8 cellular contexts compared by ENCODE assay signal in genomic region chr17:50511058-50511457, GRCh38. TPM values are rescaled to one million over a fixed set of nuclear protein-coding genes. Genes with fewer than 3 reads are reported as not detected.
A peak's percentile ranks its signal among the peaks of the same experiment; 100 is the strongest.
DNase-seq lines count a peak whose midpoint lies in the region; ATAC-seq lines count a peak whose summit lies in the region.

No MANE protein-coding gene starts in this region.

- H2BK5ac ChIP-seq in mesendoderm (ENCODE audit: low read length): no peak overlapping the region

- H4K8ac ChIP-seq in mesendoderm (ENCODE audit: low read depth, low read length): no peak overlapping the region

- no peak overlapping the region for H4K5ac ChIP-seq in mesendoderm (ENCODE audit: low read length)

- H3K79me2 ChIP-seq in mesendoderm (ENCODE audit: control insufficient read depth, insufficient read depth, low read length): no peaks in the 10 kb centered on the region

- no peak overlapping the region for H2BK120ac ChIP-seq in mesendoderm (ENCODE audit: low read depth, low read length)

- H2BK15ac ChIP-seq in mesendoderm (replicated peaks; ENCODE audit: low read depth): no peak overlapping the region

- ATAC-seq in GM19023 (IDR thresholded peaks at IDR 0.05; ENCODE audit: unreplicated experiment): peak; percentile 79
- peak; percentile 75 for ATAC-seq in HG02852 (IDR thresholded peaks at IDR 0.05; ENCODE audit: unreplicated experiment)
- peak; percentile 86 to 88 for ATAC-seq in activated CD4-positive, CD25-positive, alpha-beta regulatory T cell treated with anti-CD3 and anti-CD28 coated beads, Interleukin-2, amount 50 U/mL, for 24 hours

- H3K9ac ChIP-seq in mesendoderm (ENCODE audit: low read length): no peak overlapping the region

- H3K27ac ChIP-seq in mesendoderm (ENCODE audit: low read depth, low read length): no peak overlapping the region

- DNase-seq in mesendoderm (peak; percentile 35), NCI-H1105 (lab: John Stamatoyannopoulos, UW) (no peak), DMS153 treated with DMSO at 0.1 percent for 48 hours (lab: John Stamatoyannopoulos, UW; ENCODE audit: unreplicated experiment) (no peak), hippocampal formation (lab: John Stamatoyannopoulos, UW) (no peak), RPMI8226 (no peak)

- H3K56ac ChIP-seq in mesendoderm (ENCODE audit: low read length): no peak overlapping the region

- no peak overlapping the region for H3K4me3 ChIP-seq in mesendoderm (ENCODE audit: low read length)

- H3K79me1 ChIP-seq in mesendoderm (ENCODE audit: low read length): no peaks in the 10 kb centered on the region

- H3K27me3 ChIP-seq in mesendoderm (ENCODE audit: insufficient read depth, low read length, poor library complexity): no peaks in the 10 kb centered on the region

- no peaks in the 10 kb centered on the region for H3K36me3 ChIP-seq in mesendoderm (ENCODE audit: control insufficient read depth, insufficient read depth, low read length)

- WGBS in mesendoderm (ENCODE audit: extremely low coverage, insufficient coverage, low lambda C conversion rate): no CpG with 5 or more reads among the region's 3 CpGs

- H3K18ac ChIP-seq in mesendoderm (ENCODE audit: low read length): no peak overlapping the region

- H3K4me2 ChIP-seq in mesendoderm (ENCODE audit: low read length): no peak overlapping the region

- H2AK5ac ChIP-seq in mesendoderm (ENCODE audit: low read length): no peak overlapping the region

- peaks cover 3% of the 10 kb centered on the region for H3K4me1 ChIP-seq in mesendoderm (ENCODE audit: control insufficient read depth, low read depth, low read length)

- no peak overlapping the region for H3K4ac ChIP-seq in mesendoderm (ENCODE audit: low read depth, low read length)

- no peak overlapping the region for H3K23ac ChIP-seq in mesendoderm (ENCODE audit: low read length)

RNA-seq across cellular contexts. Expression of gene MYCBPAP, which starts 2.8 kb away (rescaled TPM):
- polyA plus RNA-seq in mesendoderm (2013, experiment 1 of 2): 0.17 TPM
- polyA plus RNA-seq in mesendoderm (2013, experiment 2 of 2): 0.15 TPM

RNA-seq across cellular contexts. Expression of gene EPN3, which starts 21.5 kb away (rescaled TPM):
- 3.7 TPM for polyA plus RNA-seq in mesendoderm (2013, experiment 1 of 2)
- polyA plus RNA-seq in mesendoderm (2013, experiment 2 of 2): 3.0 TPM

RNA-seq across cellular contexts. Expression of gene RSAD1, which starts 32.4 kb away (rescaled TPM):
- 9.0 TPM for polyA plus RNA-seq in mesendoderm (2013, experiment 1 of 2)
- polyA plus RNA-seq in mesendoderm (2013, experiment 2 of 2): 8.8 TPM

RNA-seq across cellular contexts. Expression of gene SPATA20, which starts 35.9 kb away (rescaled TPM):
- 9.8 TPM for polyA plus RNA-seq in mesendoderm (2013, experiment 1 of 2)
- 9.4 TPM for polyA plus RNA-seq in mesendoderm (2013, experiment 2 of 2)

RNA-seq across cellular contexts. Expression of gene CHAD, which starts 42.4 kb away (rescaled TPM):
- 1.2 TPM for polyA plus RNA-seq in mesendoderm (2013, experiment 1 of 2)
- 1.0 TPM for polyA plus RNA-seq in mesendoderm (2013, experiment 2 of 2)
